Comparison of ENCODE assay signal across 18 cellular contexts in the genomic region with DNA sequence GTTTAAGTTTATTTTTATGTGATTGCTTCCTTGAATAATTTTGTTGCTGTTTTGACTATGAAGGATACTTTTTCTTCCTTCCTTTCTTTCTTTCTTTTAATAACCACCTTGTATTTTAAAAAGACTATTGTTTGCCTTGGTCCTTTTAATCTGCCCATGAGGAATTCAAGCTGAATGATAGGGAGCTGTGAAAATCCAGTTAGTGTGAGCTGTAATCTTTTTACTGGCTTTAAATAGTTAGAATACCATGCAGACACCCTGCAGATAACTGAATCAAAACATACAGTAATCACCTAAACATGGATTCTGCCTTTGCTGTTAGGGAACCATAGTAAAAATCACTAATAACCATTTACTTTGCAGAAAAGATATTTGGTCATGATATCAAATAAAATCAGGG.
A peak's percentile ranks its signal among the peaks of the same experiment; 100 is the strongest.
DNase-seq lines count a peak whose midpoint lies in the region; TF ChIP-seq lines count a peak whose summit lies in the region.
"Had no signal": no experiment of that assay in that cellular context is flagged by ENCODE, and none has a peak within 500 bp of the region (broad histone marks: within the 10 kb centered on the region; RNA-seq: fewer than 3 reads in every experiment).

No MANE protein-coding gene starts in this region.

- H3K4me1 ChIP-seq in A673 (ENCODE audit: insufficient read depth, low read length, poor library complexity, severe bottlenecking), result peaks cover 27% of the 10 kb centered on the region
- H3K4me1 ChIP-seq: A549 had no signal

- H3K4me3 ChIP-seq in A673 (ENCODE audit: low read depth, low read length, poor library complexity, severe bottlenecking) (no peak overlapping the region), choroid plexus epithelial cell (ENCODE audit: low read depth, low read length) (no peak overlapping the region), retinal pigment epithelial cell (ENCODE audit: low read length) (no peak overlapping the region)
- H3K4me3 ChIP-seq: A549, GM23248 had no signal

- intact Hi-C loops in A673 (cut with micrococcal nuclease; ENCODE audit: unreplicated experiment), result no loop called here

- H3K9me3 ChIP-seq in A673 (ENCODE audit: low read depth, low read length, poor library complexity, severe bottlenecking), result no peaks in the 10 kb centered on the region
- H3K9me3 ChIP-seq: A549 had no signal

- TF ChIP-seq CTCF in A673 (conservative IDR thresholded peaks at IDR 0.05; ENCODE audit: low read depth, low read length) (no peak), choroid plexus epithelial cell (conservative IDR thresholded peaks at IDR 0.05; ENCODE audit: low read depth, low read length) (no peak), retinal pigment epithelial cell (conservative IDR thresholded peaks at IDR 0.05; ENCODE audit: low read depth, low read length) (no peak)

- DNase-seq in A673 (ENCODE audit: low spot score) (peak; percentile 42), NCI-H82 (lab: John Stamatoyannopoulos, UW) (peak; percentile 87), choroid plexus epithelial cell (ENCODE audit: low read depth) (peak; percentile 27), retinal pigment epithelial cell (ENCODE audit: low read depth) (peak; percentile 38), NCI-H524 treated with DMSO at 0.1 percent for 48 hours (lab: John Stamatoyannopoulos, UW) (no peak), occipital lobe (lab: John Stamatoyannopoulos, UW) (no peak), germinal center (ENCODE audit: low spot score) (no peak)
- DNase-seq: 8988T; C1 segment of cervical spinal cord; Calu3; CD4-positive, alpha-beta memory T cell; COR-L47; DMS153; DND-41; GM23248; H7; HCEC 1CT had no signal

- no peaks in the 10 kb centered on the region for H3K36me3 ChIP-seq in A673 (ENCODE audit: insufficient read depth, low read length, poor library complexity, severe bottlenecking)

- no peaks in the 10 kb centered on the region for H3K27me3 ChIP-seq in A673 (replicated peaks; ENCODE audit: insufficient read depth, low read depth, low read length, poor library complexity)

- CTCF ChIA-PET in A673 (lab: Charles Lee), result no interaction called here

- BruUV-seq in A673 (replicated peaks; lab: Mats Ljungman, UMichigan), result no TSS peak

- POLR2A ChIA-PET in A673 (lab: Charles Lee; ENCODE audit: low non-redundant PET), result no interaction called here

- no peak overlapping the region for H3K27ac ChIP-seq in A673 (ENCODE audit: low read depth, low read length, poor library complexity, severe bottlenecking)
- H3K27ac ChIP-seq: A549, GM23248 had no signal

Comparison
In these comparisons a context has a peak if more than half of its experiments do, and no peak if none do; other contexts are left out.
1. DNase-seq: peak in A673 (single experiment), NCI-H82 (single experiment), choroid plexus epithelial cell (single experiment) and retinal pigment epithelial cell (single experiment); none in NCI-H524 treated with DMSO at 0.1 percent for 48 hours (single experiment), occipital lobe (single experiment) and germinal center (single experiment).